In genomic region chr17:15262291-15263205, GRCh38 we compare ENCODE assay signal across 8 cellular contexts. TPM values are rescaled to one million over a fixed set of nuclear protein-coding genes. Genes with fewer than 3 reads are reported as not detected.
A peak's percentile ranks its signal among the peaks of the same experiment; 100 is the strongest.
DNase-seq lines count a peak whose midpoint lies in the region; ATAC-seq and TF ChIP-seq lines count a peak whose summit lies in the region.

No MANE protein-coding gene starts in this region.

- peak overlapping the region; percentile 63 for H3K4me3 Mint-ChIP-seq in activated CD4-positive, alpha-beta T cell treated with anti-CD3 and anti-CD28 coated beads, Interleukin-2, amount 10 ng/mL, durations not matched to agents 24 days and 14 days
- H3K4me3 Mint-ChIP-seq in activated CD4-positive, alpha-beta T cell treated with anti-CD3 and anti-CD28 coated beads, Interleukin-2, amount 10 ng/mL, durations not matched to agents 7 days and 5 days, result no peak overlapping the region
- H3K4me3 Mint-ChIP-seq in activated CD8-positive, alpha-beta T cell treated with anti-CD3 and anti-CD28 coated beads, Interleukin-2, amount 10 ng/mL, durations not matched to agents 7 days and 5 days, result peak overlapping the region; percentile 22
- H3K4me3 Mint-ChIP-seq in neural progenitor cell, result peak overlapping the region; percentile 92
- H3K4me3 Mint-ChIP-seq in stimulated activated memory B cell treated with anti-CD40 and anti-IgM and Interleukin-4, amounts not matched to agents 10 μg/mL and 1 μg/mL and 100 μg/mL, for 72 hours, result no peak overlapping the region

- peaks cover 30% of the 10 kb centered on the region for H3F3A ChIP-seq in neural progenitor cell (ENCODE audit: low read depth)

- no peaks in the 10 kb centered on the region for H3K36me3 ChIP-seq in neural progenitor cell

- H3K9me3 ChIP-seq in neural progenitor cell (ENCODE audit: low read depth), result no peaks in the 10 kb centered on the region

- no peak for DNase-seq in activated CD4-positive, alpha-beta T cell treated with anti-CD3 and anti-CD28 coated beads, Interleukin-2, amount 10 ng/mL, durations not matched to agents 24 days and 14 days
- no peak for DNase-seq in activated CD4-positive, alpha-beta T cell treated with anti-CD3 and anti-CD28 coated beads, Interleukin-2, amount 10 ng/mL, durations not matched to agents 7 days and 5 days
- DNase-seq in activated CD8-positive, alpha-beta T cell treated with anti-CD3 and anti-CD28 coated beads, Interleukin-2, amount 10 ng/mL, durations not matched to agents 7 days and 5 days, result no peak
- DNase-seq in globus pallidus (ENCODE audit: low spot score) (peak; percentile 95), neural progenitor cell (ENCODE audit: low spot score) (peak; percentile 81), SK-N-DZ (ENCODE audit: low spot score) (no peak)

- peak overlapping the region; percentile 85 for H2AFZ ChIP-seq in neural progenitor cell (replicated peaks)

- CTCF ChIA-PET in activated CD4-positive, alpha-beta T cell treated with anti-CD3 and anti-CD28 coated beads, Interleukin-2, amount 10 ng/mL, durations not matched to agents 7 days and 5 days (lab: Charles Lee), result no interaction called here
- CTCF ChIA-PET in activated CD8-positive, alpha-beta T cell treated with anti-CD3 and anti-CD28 coated beads, Interleukin-2, amount 10 ng/mL, durations not matched to agents 7 days and 5 days (lab: Charles Lee), result interaction anchor here (2.5 kb wide), 1 partner anchor 241 kb away, joined by 13 read pairs; no protein-coding TSS in a partner anchor

- H3K36me3 Mint-ChIP-seq in activated CD4-positive, alpha-beta T cell treated with anti-CD3 and anti-CD28 coated beads, Interleukin-2, amount 10 ng/mL, durations not matched to agents 24 days and 14 days (ENCODE audit: low read depth), result peaks cover 1% of the 10 kb centered on the region
- H3K36me3 Mint-ChIP-seq in activated CD4-positive, alpha-beta T cell treated with anti-CD3 and anti-CD28 coated beads, Interleukin-2, amount 10 ng/mL, durations not matched to agents 7 days and 5 days (ENCODE audit: low read depth), result no peaks in the 10 kb centered on the region
- no peaks in the 10 kb centered on the region for H3K36me3 Mint-ChIP-seq in activated CD8-positive, alpha-beta T cell treated with anti-CD3 and anti-CD28 coated beads, Interleukin-2, amount 10 ng/mL, durations not matched to agents 7 days and 5 days (ENCODE audit: low read depth)
- no peaks in the 10 kb centered on the region for H3K36me3 Mint-ChIP-seq in neural progenitor cell
- no peaks in the 10 kb centered on the region for H3K36me3 Mint-ChIP-seq in stimulated activated memory B cell treated with anti-CD40 and anti-IgM and Interleukin-4, amounts not matched to agents 10 μg/mL and 1 μg/mL and 100 μg/mL, for 72 hours

- no peak for TF ChIP-seq CTCF in neural progenitor cell (IDR thresholded peaks at IDR 0.05)

- H3K4me1 Mint-ChIP-seq in activated CD4-positive, alpha-beta T cell treated with anti-CD3 and anti-CD28 coated beads, Interleukin-2, amount 10 ng/mL, durations not matched to agents 24 days and 14 days, result peaks cover 16% of the 10 kb centered on the region
- peaks cover 10% of the 10 kb centered on the region for H3K4me1 Mint-ChIP-seq in activated CD4-positive, alpha-beta T cell treated with anti-CD3 and anti-CD28 coated beads, Interleukin-2, amount 10 ng/mL, durations not matched to agents 7 days and 5 days
- peaks cover 24% of the 10 kb centered on the region for H3K4me1 Mint-ChIP-seq in activated CD8-positive, alpha-beta T cell treated with anti-CD3 and anti-CD28 coated beads, Interleukin-2, amount 10 ng/mL, durations not matched to agents 7 days and 5 days (ENCODE audit: low read depth)
- H3K4me1 Mint-ChIP-seq in neural progenitor cell, result peaks cover 21% of the 10 kb centered on the region
- peaks cover 22% of the 10 kb centered on the region for H3K4me1 Mint-ChIP-seq in stimulated activated memory B cell treated with anti-CD40 and anti-IgM and Interleukin-4, amounts not matched to agents 10 μg/mL and 1 μg/mL and 100 μg/mL, for 72 hours

- no peak for ATAC-seq in activated CD8-positive, alpha-beta T cell treated with anti-CD3 and anti-CD28 coated beads, Interleukin-2, amount 10 ng/mL, durations not matched to agents 7 days and 5 days
- no peak for ATAC-seq in GM21576 (IDR thresholded peaks at IDR 0.05; ENCODE audit: unreplicated experiment)
- no peak for ATAC-seq in stimulated activated memory B cell treated with anti-CD40 and anti-IgM and Interleukin-4, amounts not matched to agents 10 μg/mL and 1 μg/mL and 100 μg/mL, for 72 hours

- intact Hi-C loops in activated CD4-positive, alpha-beta T cell treated with anti-CD3 and anti-CD28 coated beads, Interleukin-2, amount 10 ng/mL, durations not matched to agents 24 days and 14 days (cut with micrococcal nuclease), result no loop called here

- H3K4me1 ChIP-seq in neural progenitor cell, result peaks cover 8% of the 10 kb centered on the region

- no peak overlapping the region for H3K27ac Mint-ChIP-seq in activated CD4-positive, alpha-beta T cell treated with anti-CD3 and anti-CD28 coated beads, Interleukin-2, amount 10 ng/mL, durations not matched to agents 24 days and 14 days
- no peak overlapping the region for H3K27ac Mint-ChIP-seq in activated CD4-positive, alpha-beta T cell treated with anti-CD3 and anti-CD28 coated beads, Interleukin-2, amount 10 ng/mL, durations not matched to agents 7 days and 5 days
- H3K27ac Mint-ChIP-seq in activated CD8-positive, alpha-beta T cell treated with anti-CD3 and anti-CD28 coated beads, Interleukin-2, amount 10 ng/mL, durations not matched to agents 7 days and 5 days, result no peak overlapping the region
- H3K27ac Mint-ChIP-seq in neural progenitor cell, result no peak overlapping the region
- H3K27ac Mint-ChIP-seq in stimulated activated memory B cell treated with anti-CD40 and anti-IgM and Interleukin-4, amounts not matched to agents 10 μg/mL and 1 μg/mL and 100 μg/mL, for 72 hours, result no peak overlapping the region

- no peak overlapping the region for H3K27ac ChIP-seq in neural progenitor cell

- peak overlapping the region; percentile 80 for H3K4me2 ChIP-seq in neural progenitor cell

- H3K27me3 Mint-ChIP-seq in activated CD4-positive, alpha-beta T cell treated with anti-CD3 and anti-CD28 coated beads, Interleukin-2, amount 10 ng/mL, durations not matched to agents 24 days and 14 days, result peaks cover 75% of the 10 kb centered on the region
- peaks cover 72% of the 10 kb centered on the region for H3K27me3 Mint-ChIP-seq in activated CD4-positive, alpha-beta T cell treated with anti-CD3 and anti-CD28 coated beads, Interleukin-2, amount 10 ng/mL, durations not matched to agents 7 days and 5 days
- H3K27me3 Mint-ChIP-seq in activated CD8-positive, alpha-beta T cell treated with anti-CD3 and anti-CD28 coated beads, Interleukin-2, amount 10 ng/mL, durations not matched to agents 7 days and 5 days (ENCODE audit: low read depth), result peaks cover 68% of the 10 kb centered on the region
- peaks cover 39% of the 10 kb centered on the region for H3K27me3 Mint-ChIP-seq in neural progenitor cell (ENCODE audit: insufficient read depth, low read depth)
- peaks cover 88% of the 10 kb centered on the region for H3K27me3 Mint-ChIP-seq in stimulated activated memory B cell treated with anti-CD40 and anti-IgM and Interleukin-4, amounts not matched to agents 10 μg/mL and 1 μg/mL and 100 μg/mL, for 72 hours

- H4K20me1 ChIP-seq in neural progenitor cell (ENCODE audit: low read depth), result peaks cover 3% of the 10 kb centered on the region

- no peaks in the 10 kb centered on the region for H3K79me2 ChIP-seq in neural progenitor cell (ENCODE audit: low read depth)

- no peaks in the 10 kb centered on the region for H3K9me3 Mint-ChIP-seq in activated CD4-positive, alpha-beta T cell treated with anti-CD3 and anti-CD28 coated beads, Interleukin-2, amount 10 ng/mL, durations not matched to agents 24 days and 14 days
- no peaks in the 10 kb centered on the region for H3K9me3 Mint-ChIP-seq in activated CD4-positive, alpha-beta T cell treated with anti-CD3 and anti-CD28 coated beads, Interleukin-2, amount 10 ng/mL, durations not matched to agents 7 days and 5 days
- H3K9me3 Mint-ChIP-seq in activated CD8-positive, alpha-beta T cell treated with anti-CD3 and anti-CD28 coated beads, Interleukin-2, amount 10 ng/mL, durations not matched to agents 7 days and 5 days (ENCODE audit: insufficient read depth), result no peaks in the 10 kb centered on the region
- no peaks in the 10 kb centered on the region for H3K9me3 Mint-ChIP-seq in neural progenitor cell
- H3K9me3 Mint-ChIP-seq in stimulated activated memory B cell treated with anti-CD40 and anti-IgM and Interleukin-4, amounts not matched to agents 10 μg/mL and 1 μg/mL and 100 μg/mL, for 72 hours, result no peaks in the 10 kb centered on the region

- H3K9ac ChIP-seq in neural progenitor cell, result no peak overlapping the region

- POLR2A ChIA-PET in activated CD4-positive, alpha-beta T cell treated with anti-CD3 and anti-CD28 coated beads, Interleukin-2, amount 10 ng/mL, durations not matched to agents 7 days and 5 days (lab: Charles Lee), result no interaction called here
- POLR2A ChIA-PET in activated CD8-positive, alpha-beta T cell treated with anti-CD3 and anti-CD28 coated beads, Interleukin-2, amount 10 ng/mL, durations not matched to agents 7 days and 5 days (lab: Charles Lee), result no interaction called here

- H3K27me3 ChIP-seq in neural progenitor cell, result peaks cover 99% of the 10 kb centered on the region

- peak overlapping the region; percentile 57 for H3K4me3 ChIP-seq in neural progenitor cell

RNA-seq across cellular contexts. Expression of gene PMP22, which starts 2.6 kb away (rescaled TPM):
- total RNA-seq in activated CD4-positive, alpha-beta T cell treated with anti-CD3 and anti-CD28 coated beads, Interleukin-2, amount 10 ng/mL, durations not matched to agents 24 days and 14 days, result 0.28 and 0.45 TPM in 2 replicates
- not detected for total RNA-seq in activated CD4-positive, alpha-beta T cell treated with anti-CD3 and anti-CD28 coated beads, Interleukin-2, amount 10 ng/mL, durations not matched to agents 7 days and 5 days
- not detected for total RNA-seq in activated CD8-positive, alpha-beta T cell treated with anti-CD3 and anti-CD28 coated beads, Interleukin-2, amount 10 ng/mL, durations not matched to agents 7 days and 5 days
- 4.3 and 6.5 TPM in 2 replicates for total RNA-seq in neural progenitor cell (ENCODE audit: low replicate concordance)
- 1.2 and 2.7 TPM in 2 replicates for polyA plus RNA-seq in SK-N-DZ (2014; cell fraction: cytosol; rRNA removed)
- polyA plus RNA-seq in SK-N-DZ (2014; cell fraction: nucleus; rRNA removed), result 0.21 and 1.0 TPM in 2 replicates

Comparison
In these comparisons a context has a peak if more than half of its experiments do, and no peak if none do; other contexts are left out.
1. H3K4me3 Mint-ChIP-seq: peak in activated CD4-positive, alpha-beta T cell treated with anti-CD3 and anti-CD28 coated beads, Interleukin-2, amount 10 ng/mL, durations not matched to agents 24 days and 14 days (single experiment), activated CD8-positive, alpha-beta T cell treated with anti-CD3 and anti-CD28 coated beads, Interleukin-2, amount 10 ng/mL, durations not matched to agents 7 days and 5 days (single experiment) and neural progenitor cell (single experiment); none in activated CD4-positive, alpha-beta T cell treated with anti-CD3 and anti-CD28 coated beads, Interleukin-2, amount 10 ng/mL, durations not matched to agents 7 days and 5 days (single experiment) and stimulated activated memory B cell treated with anti-CD40 and anti-IgM and Interleukin-4, amounts not matched to agents 10 μg/mL and 1 μg/mL and 100 μg/mL, for 72 hours (single experiment).
2. DNase-seq: peak in globus pallidus (single experiment) and neural progenitor cell (single experiment); none in activated CD4-positive, alpha-beta T cell treated with anti-CD3 and anti-CD28 coated beads, Interleukin-2, amount 10 ng/mL, durations not matched to agents 24 days and 14 days (single experiment), activated CD4-positive, alpha-beta T cell treated with anti-CD3 and anti-CD28 coated beads, Interleukin-2, amount 10 ng/mL, durations not matched to agents 7 days and 5 days (single experiment), activated CD8-positive, alpha-beta T cell treated with anti-CD3 and anti-CD28 coated beads, Interleukin-2, amount 10 ng/mL, durations not matched to agents 7 days and 5 days (single experiment) and SK-N-DZ (single experiment).